Comparison of ENCODE assay signal across 1 cellular context in the genomic region with DNA sequence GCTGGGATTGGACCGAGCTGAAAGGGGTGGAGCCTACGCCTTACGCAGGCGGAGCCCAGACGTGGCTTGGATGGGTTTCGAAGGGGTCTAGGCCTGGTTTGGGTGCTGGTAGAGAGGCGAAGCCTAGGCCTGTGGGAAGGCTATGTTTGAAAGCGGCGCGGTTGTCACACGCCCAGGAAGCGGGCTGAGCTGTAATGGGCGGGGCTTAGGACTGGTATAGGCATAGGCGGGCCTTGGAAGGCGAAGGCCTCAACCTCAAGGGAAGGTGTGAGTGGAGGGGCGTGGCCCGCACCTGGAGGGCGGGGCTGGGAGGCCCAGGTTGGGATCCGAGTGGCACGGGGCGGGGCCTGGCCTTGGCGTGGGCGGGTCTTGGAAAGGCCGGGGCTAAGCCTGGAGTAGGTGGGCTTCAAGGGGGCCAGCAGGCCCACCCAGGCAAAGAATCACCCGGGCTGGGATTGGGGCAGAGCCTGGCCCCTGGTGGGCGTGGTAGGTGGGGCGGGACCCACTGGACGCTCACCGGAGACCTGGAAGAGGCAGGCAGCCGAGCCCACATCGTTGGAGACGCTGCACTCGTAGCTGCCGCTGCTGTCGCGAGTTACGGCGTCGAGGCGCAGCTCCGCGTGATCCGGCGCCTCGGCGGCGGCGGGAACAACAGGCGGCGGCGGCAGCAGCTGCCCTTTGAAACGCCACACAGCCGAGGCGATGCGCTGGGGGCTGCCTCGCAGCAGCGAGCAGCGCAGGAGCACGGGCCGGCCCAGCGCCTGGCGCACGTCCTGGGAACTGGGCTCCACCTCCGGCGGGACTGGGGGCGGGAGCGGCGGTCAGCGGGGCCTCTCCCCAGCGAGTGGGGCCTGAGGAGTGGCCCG.
TF ChIP-seq lines count a peak whose summit lies in the region.

No MANE protein-coding gene starts in this region.

TF ChIP-seq in GM12878, 131 proteins besides CTCF, POLR2A, EP300 and RAD21:
- TF ChIP-seq CREB1 (IDR thresholded peaks at IDR 0.05; ENCODE audit: low read depth), result no peak
- no peak for TF ChIP-seq MLLT1 (IDR thresholded peaks at IDR 0.05)
- no peak for TF ChIP-seq BACH1 (IDR thresholded peaks at IDR 0.05; ENCODE audit: borderline replicate concordance)
- TF ChIP-seq, protein P1, sequence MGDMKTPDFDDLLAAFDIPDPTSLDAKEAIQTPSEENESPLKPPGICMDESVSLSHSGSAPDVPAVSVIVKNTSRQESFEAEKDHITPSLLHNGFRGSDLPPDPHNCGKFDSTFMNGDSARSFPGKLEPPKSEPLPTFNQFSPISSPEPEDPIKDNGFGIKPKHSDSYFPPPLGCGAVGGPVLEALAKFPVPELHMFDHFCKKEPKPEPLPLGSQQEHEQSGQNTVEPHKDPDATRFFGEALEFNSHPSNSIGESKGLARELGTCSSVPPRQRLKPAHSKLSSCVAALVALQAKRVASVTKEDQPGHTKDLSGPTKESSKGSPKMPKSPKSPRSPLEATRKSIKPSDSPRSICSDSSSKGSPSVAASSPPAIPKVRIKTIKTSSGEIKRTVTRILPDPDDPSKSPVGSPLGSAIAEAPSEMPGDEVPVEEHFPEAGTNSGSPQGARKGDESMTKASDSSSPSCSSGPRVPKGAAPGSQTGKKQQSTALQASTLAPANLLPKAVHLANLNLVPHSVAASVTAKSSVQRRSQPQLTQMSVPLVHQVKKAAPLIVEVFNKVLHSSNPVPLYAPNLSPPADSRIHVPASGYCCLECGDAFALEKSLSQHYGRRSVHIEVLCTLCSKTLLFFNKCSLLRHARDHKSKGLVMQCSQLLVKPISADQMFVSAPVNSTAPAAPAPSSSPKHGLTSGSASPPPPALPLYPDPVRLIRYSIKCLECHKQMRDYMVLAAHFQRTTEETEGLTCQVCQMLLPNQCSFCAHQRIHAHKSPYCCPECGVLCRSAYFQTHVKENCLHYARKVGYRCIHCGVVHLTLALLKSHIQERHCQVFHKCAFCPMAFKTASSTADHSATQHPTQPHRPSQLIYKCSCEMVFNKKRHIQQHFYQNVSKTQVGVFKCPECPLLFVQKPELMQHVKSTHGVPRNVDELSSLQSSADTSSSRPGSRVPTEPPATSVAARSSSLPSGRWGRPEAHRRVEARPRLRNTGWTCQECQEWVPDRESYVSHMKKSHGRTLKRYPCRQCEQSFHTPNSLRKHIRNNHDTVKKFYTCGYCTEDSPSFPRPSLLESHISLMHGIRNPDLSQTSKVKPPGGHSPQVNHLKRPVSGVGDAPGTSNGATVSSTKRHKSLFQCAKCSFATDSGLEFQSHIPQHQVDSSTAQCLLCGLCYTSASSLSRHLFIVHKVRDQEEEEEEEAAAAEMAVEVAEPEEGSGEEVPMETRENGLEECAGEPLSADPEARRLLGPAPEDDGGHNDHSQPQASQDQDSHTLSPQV (IDR thresholded peaks at IDR 0.05), result no peak
- no peak for TF ChIP-seq SKIL (IDR thresholded peaks at IDR 0.05; ENCODE audit: low read depth, poor library complexity, severe bottlenecking)
- TF ChIP-seq FOXK2 (IDR thresholded peaks at IDR 0.05), result no peak
- no peak for TF ChIP-seq CHD2 (IDR thresholded peaks at IDR 0.05; ENCODE audit: borderline replicate concordance, low read depth, low read length)
- no peak for TF ChIP-seq HDGF (IDR thresholded peaks at IDR 0.05)
- no peak for TF ChIP-seq RELB (IDR thresholded peaks at IDR 0.05; ENCODE audit: low read depth)
- TF ChIP-seq SMAD1 (IDR thresholded peaks at IDR 0.05; ENCODE audit: low read depth, partially characterized antibody), result no peak
- TF ChIP-seq MEF2B (IDR thresholded peaks at IDR 0.05; ENCODE audit: partially characterized antibody, poor library complexity, severe bottlenecking), result no peak
- TF ChIP-seq SREBF1 (IDR thresholded peaks at IDR 0.05; ENCODE audit: low read length), result no peak
- TF ChIP-seq ZBTB40 (IDR thresholded peaks at IDR 0.05; ENCODE audit: borderline replicate concordance), result no peak
- TF ChIP-seq SUPT20H (IDR thresholded peaks at IDR 0.05; ENCODE audit: borderline replicate concordance, control insufficient read depth, low read depth, low read length), result no peak
- TF ChIP-seq POLR2AphosphoS2 (IDR thresholded peaks at IDR 0.05; ENCODE audit: low read depth, low read length), result no peak
- TF ChIP-seq BHLHE40 (IDR thresholded peaks at IDR 0.05; ENCODE audit: borderline replicate concordance in 1 of 2, low read depth in 2 of 2, low read length in 1 of 2), result no peak
- TF ChIP-seq, protein P2, sequence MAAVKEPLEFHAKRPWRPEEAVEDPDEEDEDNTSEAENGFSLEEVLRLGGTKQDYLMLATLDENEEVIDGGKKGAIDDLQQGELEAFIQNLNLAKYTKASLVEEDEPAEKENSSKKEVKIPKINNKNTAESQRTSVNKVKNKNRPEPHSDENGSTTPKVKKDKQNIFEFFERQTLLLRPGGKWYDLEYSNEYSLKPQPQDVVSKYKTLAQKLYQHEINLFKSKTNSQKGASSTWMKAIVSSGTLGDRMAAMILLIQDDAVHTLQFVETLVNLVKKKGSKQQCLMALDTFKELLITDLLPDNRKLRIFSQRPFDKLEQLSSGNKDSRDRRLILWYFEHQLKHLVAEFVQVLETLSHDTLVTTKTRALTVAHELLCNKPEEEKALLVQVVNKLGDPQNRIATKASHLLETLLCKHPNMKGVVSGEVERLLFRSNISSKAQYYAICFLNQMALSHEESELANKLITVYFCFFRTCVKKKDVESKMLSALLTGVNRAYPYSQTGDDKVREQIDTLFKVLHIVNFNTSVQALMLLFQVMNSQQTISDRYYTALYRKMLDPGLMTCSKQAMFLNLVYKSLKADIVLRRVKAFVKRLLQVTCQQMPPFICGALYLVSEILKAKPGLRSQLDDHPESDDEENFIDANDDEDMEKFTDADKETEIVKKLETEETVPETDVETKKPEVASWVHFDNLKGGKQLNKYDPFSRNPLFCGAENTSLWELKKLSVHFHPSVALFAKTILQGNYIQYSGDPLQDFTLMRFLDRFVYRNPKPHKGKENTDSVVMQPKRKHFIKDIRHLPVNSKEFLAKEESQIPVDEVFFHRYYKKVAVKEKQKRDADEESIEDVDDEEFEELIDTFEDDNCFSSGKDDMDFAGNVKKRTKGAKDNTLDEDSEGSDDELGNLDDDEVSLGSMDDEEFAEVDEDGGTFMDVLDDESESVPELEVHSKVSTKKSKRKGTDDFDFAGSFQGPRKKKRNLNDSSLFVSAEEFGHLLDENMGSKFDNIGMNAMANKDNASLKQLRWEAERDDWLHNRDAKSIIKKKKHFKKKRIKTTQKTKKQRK (IDR thresholded peaks at IDR 0.05; ENCODE audit: low read depth, low read length), result no peak
- TF ChIP-seq DPF2 (IDR thresholded peaks at IDR 0.05), result no peak
